14 cellular contexts compared by ENCODE assay signal in genomic region chr9:137293482-137294090, GRCh38. TPM values are rescaled to one million over a fixed set of nuclear protein-coding genes. Genes with fewer than 3 reads are reported as not detected.
DNase-seq lines count a peak whose midpoint lies in the region; ATAC-seq and TF ChIP-seq lines count a peak whose summit lies in the region.
"Had no signal": no experiment of that assay in that cellular context is flagged by ENCODE, and none has a peak within 500 bp of the region (broad histone marks: within the 10 kb centered on the region; RNA-seq: fewer than 3 reads in every experiment).

No MANE protein-coding gene starts in this region.

- H3K36me3 ChIP-seq in left lung (no peaks in the 10 kb centered on the region), urinary bladder (ENCODE audit: insufficient read depth) (no peaks in the 10 kb centered on the region), gastrocnemius medialis (no peaks in the 10 kb centered on the region)
- H3K36me3 ChIP-seq: MG63, thoracic aorta had no signal

- intact Hi-C loops in left ventricle myocardium superior (cut with micrococcal nuclease) (no loop called here), Right ventricle myocardium superior (cut with DNase I) (loop anchor here (10.0 kb wide), 2 partner anchors 151 to 231 kb away; partner anchors contain the start of gene ENTPD8), left lung (cut with DNase I) (no loop called here), gastrocnemius medialis (cut with DNase I; ENCODE audit: low total_unique reads) (loop anchor here (2.0 kb wide), 1 partner anchor 113 kb away; no protein-coding TSS in a partner anchor)

- ATAC-seq in left ventricle myocardium superior (no peak), Right ventricle myocardium superior (ENCODE audit: poor library complexity) (no peak), left lung (peak; percentile 51), GM21737 (IDR thresholded peaks at IDR 0.05; ENCODE audit: unreplicated experiment) (no peak), gastrocnemius medialis (no peak)

- peaks cover 5 to 55% of the 10 kb centered on the region in 2 donors for H3K27me3 ChIP-seq in left lung
- H3K27me3 ChIP-seq in gastrocnemius medialis, result peaks cover 48 to 53% (median 53%) of the 10 kb centered on the region in 3 donors
- H3K27me3 ChIP-seq: MG63 had no signal

- 58% methylated on average over 29 of the region's 29 CpGs for WGBS in urinary bladder

- DNase-seq in left ventricle myocardium superior, result peak; percentile 32
- DNase-seq in Right ventricle myocardium superior, result no peak
- DNase-seq in left lung, result no peak
- DNase-seq in gastrocnemius medialis, result no peak
- DNase-seq: glutamatergic neuron, SIG-M5 had no signal

- no peak for TF ChIP-seq POLR2A in gastrocnemius medialis (IDR thresholded peaks at IDR 0.05)

- H3K4me3 ChIP-seq in left lung, result peak overlapping the region in 1 of 2 donors; percentile 19
- H3K4me3 ChIP-seq in urinary bladder (ENCODE audit: low read depth, low read length), result peak overlapping the region; percentile 16
- no peak overlapping the region for H3K4me3 ChIP-seq in gastrocnemius medialis
- H3K4me3 ChIP-seq: lung, MG63 had no signal

- H3K4me1 ChIP-seq in left lung (peaks cover 5 to 36% of the 10 kb centered on the region in 2 donors), urinary bladder (ENCODE audit: insufficient read depth) (peaks cover 4% of the 10 kb centered on the region), gastrocnemius medialis (peaks cover 0 to 5% of the 10 kb centered on the region in 2 donors)

- no peak for TF ChIP-seq CTCF in left lung (IDR thresholded peaks at IDR 0.05)
- no peak for TF ChIP-seq CTCF in gastrocnemius medialis (IDR thresholded peaks at IDR 0.05 in 4 of 5, conservative IDR thresholded peaks at IDR 0.05 in 1 of 5)

- H3K9me3 ChIP-seq in left lung (peaks cover 0 to 3% of the 10 kb centered on the region in 2 donors), gastrocnemius medialis (no peaks in the 10 kb centered on the region)
- H3K9me3 ChIP-seq: MG63, thoracic aorta had no signal

- in situ Hi-C loops in gastrocnemius medialis (cut with MboI; ENCODE audit: low sequenced_read_pairs in 4 of 4), result loop anchor here (10.0 to 25.0 kb wide), 2 partner anchors 111 to 119 kb away; partner anchors contain the start of genes EXD3 (in 3 of the 4) and NOXA1 (in 3 of the 4)

- peak overlapping the region; percentile 45 to 70 for H3K27ac ChIP-seq in left lung
- H3K27ac ChIP-seq in urinary bladder (ENCODE audit: low read depth), result no peak overlapping the region
- H3K27ac ChIP-seq in gastrocnemius medialis, result no peak overlapping the region
- H3K27ac ChIP-seq: thoracic aorta had no signal

RNA-seq across cellular contexts. Expression of gene NRARP, which starts 8.5 kb away (rescaled TPM):
- total RNA-seq in left ventricle myocardium superior, result 4.0 TPM
- total RNA-seq in Right ventricle myocardium superior, result 4.4 TPM
- total RNA-seq in left lung, result 10 to 100 TPM; 11.3 to 15.2 TPM
- 6.3 TPM for total RNA-seq in urinary bladder
- polyA plus RNA-seq in urinary bladder, result 6.5 TPM
- total RNA-seq in gastrocnemius medialis, result 1 to 10 TPM; 1.9 to 5.4 (median 3.4) TPM

RNA-seq across cellular contexts. Expression of gene TOR4A, which starts 16.1 kb away (rescaled TPM):
- total RNA-seq in left ventricle myocardium superior (19.3 TPM), Right ventricle myocardium superior (16.6 TPM), left lung (10 to 100 TPM; 31.8 to 38.5 TPM), urinary bladder (2.0 TPM), gastrocnemius medialis (1 to 10 TPM; 1.2 to 2.8 (median 1.7) TPM)
- 8.1 TPM for polyA plus RNA-seq in urinary bladder

RNA-seq across cellular contexts. Expression of gene NELFB, which starts 38.5 kb away (rescaled TPM):
- total RNA-seq in left ventricle myocardium superior (43.6 TPM), Right ventricle myocardium superior (39.9 TPM), left lung (10 to 100 TPM; 47.8 to 49.7 TPM), urinary bladder (28.9 TPM), gastrocnemius medialis (10 to 100 TPM; 21.6 to 61.5 (median 39.4) TPM)
- polyA plus RNA-seq in urinary bladder, result 64.2 TPM

RNA-seq across cellular contexts. Expression of gene STPG3, which starts 42.5 kb away (rescaled TPM):
- total RNA-seq in left ventricle myocardium superior (0.69 TPM), Right ventricle myocardium superior (1.3 TPM), left lung (not detected), urinary bladder (not detected), gastrocnemius medialis (not detected)
- not detected for polyA plus RNA-seq in urinary bladder
- total RNA-seq: A673; activated CD4-positive, alpha-beta memory T cell treated with anti-CD3 and anti-CD28 coated beads for 36 hours; H4; lung; thoracic aorta had no signal

RNA-seq across cellular contexts. Expression of gene TUBB4B, which starts 52.5 kb away (rescaled TPM):
- total RNA-seq in left ventricle myocardium superior, result 439 TPM
- 515 TPM for total RNA-seq in Right ventricle myocardium superior
- total RNA-seq in left lung, result 100 to 1,000 TPM; 245 to 337 TPM
- total RNA-seq in urinary bladder, result 57.9 TPM
- 239 TPM for polyA plus RNA-seq in urinary bladder
- 100 to 1,000 TPM; 222 to 495 (median 363) TPM for total RNA-seq in gastrocnemius medialis

Comparison
In these comparisons a context has a peak if more than half of its experiments do, and no peak if none do; other contexts are left out.
1. intact Hi-C loops: an anchor here in Right ventricle myocardium superior (10.0 kb wide) and gastrocnemius medialis (2.0 kb wide); none called in left ventricle myocardium superior and left lung.
2. H3K27ac ChIP-seq: peak in left lung (2 of 2); none in urinary bladder (single experiment) and gastrocnemius medialis (0 of 4).